1 cellular context compared by ENCODE assay signal in genomic region chr17:30450125-30451027, GRCh38.
A peak's percentile ranks its signal among the peaks of the same experiment; 100 is the strongest.
TF ChIP-seq lines count a peak whose summit lies in the region.

No MANE protein-coding gene starts in this region.

TF ChIP-seq in HepG2, 621 proteins besides CTCF, POLR2A, EP300 and RAD21 (continued from another document and continues in another):
- TF ChIP-seq FOXP4 (CRISPR knock-in tag; IDR thresholded peaks at IDR 0.05), result peak; percentile 98
- TF ChIP-seq SIX1 (CRISPR knock-in tag; IDR thresholded peaks at IDR 0.05; ENCODE audit: borderline replicate concordance), result peak; percentile 72; the same call in 1 of the 2 replicates
- TF ChIP-seq MED1 (CRISPR knock-in tag; IDR thresholded peaks at IDR 0.05), result peak; percentile 89
- no peak for TF ChIP-seq ZZZ3 (CRISPR knock-in tag; IDR thresholded peaks at IDR 0.05; ENCODE audit: borderline replicate concordance)
- TF ChIP-seq RXRB (CRISPR knock-in tag; IDR thresholded peaks at IDR 0.05; ENCODE audit: borderline replicate concordance), result peak; percentile 86
- no peak for TF ChIP-seq ZNF678 (CRISPR knock-in tag; IDR thresholded peaks at IDR 0.05)
- no peak for TF ChIP-seq FUBP1 (CRISPR knock-in tag; IDR thresholded peaks at IDR 0.05; ENCODE audit: borderline replicate concordance)
- TF ChIP-seq NAIF1 (CRISPR knock-in tag; IDR thresholded peaks at IDR 0.05; ENCODE audit: borderline replicate concordance), result no peak
- TF ChIP-seq ZBTB42 (CRISPR knock-in tag; IDR thresholded peaks at IDR 0.05), result no peak
- TF ChIP-seq YEATS4 (CRISPR knock-in tag; IDR thresholded peaks at IDR 0.05; ENCODE audit: borderline replicate concordance), result peak; percentile 58; the same call in 1 of the 2 replicates
- TF ChIP-seq ARNT (IDR thresholded peaks at IDR 0.05), result no peak
- no peak for TF ChIP-seq MLLT10 (CRISPR knock-in tag; IDR thresholded peaks at IDR 0.05)
- TF ChIP-seq TRIM24 (CRISPR knock-in tag; IDR thresholded peaks at IDR 0.05), result 0 out of 2 replicates have a peak, but pooled peaks have one; percentile 62
- no peak for TF ChIP-seq ZNF83 (CRISPR knock-in tag; IDR thresholded peaks at IDR 0.05; ENCODE audit: borderline replicate concordance)
- no peak for TF ChIP-seq ZNF746 (CRISPR knock-in tag; IDR thresholded peaks at IDR 0.05)
- 0 out of 2 replicates have a peak, but pooled peaks have one; percentile 62 for TF ChIP-seq ZFP37 (CRISPR knock-in tag; IDR thresholded peaks at IDR 0.05; ENCODE audit: borderline replicate concordance)
- TF ChIP-seq SP5 (CRISPR knock-in tag; IDR thresholded peaks at IDR 0.05; ENCODE audit: borderline replicate concordance, low read depth), result peak; percentile 91
- TF ChIP-seq SMARCC2 (IDR thresholded peaks at IDR 0.05), result peak; percentile 12; the same call in 1 of the 2 replicates
- TF ChIP-seq ZNF709 (CRISPR knock-in tag; IDR thresholded peaks at IDR 0.05), result no peak
- TF ChIP-seq ZFY (CRISPR knock-in tag; IDR thresholded peaks at IDR 0.05), result 0 out of 2 replicates have a peak, but pooled peaks have one; percentile 13
- TF ChIP-seq ZNF263 (CRISPR knock-in tag; IDR thresholded peaks at IDR 0.05), result peak; percentile 54; the same call in 1 of the 2 replicates
- TF ChIP-seq ATF5 (CRISPR knock-in tag; IDR thresholded peaks at IDR 0.05; ENCODE audit: low read depth), result no peak
- peak; percentile 91 for TF ChIP-seq LCORL (IDR thresholded peaks at IDR 0.05)
- peak; percentile 96 for TF ChIP-seq LCORL (CRISPR knock-in tag; IDR thresholded peaks at IDR 0.05)
- no peak for TF ChIP-seq ZNF639 (CRISPR knock-in tag; conservative IDR thresholded peaks at IDR 0.05)
- TF ChIP-seq CBX2 (IDR thresholded peaks at IDR 0.05; ENCODE audit: low read depth, low read length), result no peak
- TF ChIP-seq CBX2 (CRISPR knock-in tag; IDR thresholded peaks at IDR 0.05; ENCODE audit: low read depth), result no peak
- TF ChIP-seq ZNF274 (CRISPR knock-in tag; IDR thresholded peaks at IDR 0.05), result no peak
- TF ChIP-seq SNAPC4 (CRISPR knock-in tag; IDR thresholded peaks at IDR 0.05), result no peak
- 0 out of 2 replicates have a peak, but pooled peaks have one; percentile 65 for TF ChIP-seq BRF2 (CRISPR knock-in tag; IDR thresholded peaks at IDR 0.05)
- 0 out of 2 replicates have a peak, but pooled peaks have one; percentile 26 for TF ChIP-seq GATAD1 (CRISPR knock-in tag; IDR thresholded peaks at IDR 0.05)
- no peak for TF ChIP-seq ZNF496 (CRISPR knock-in tag; IDR thresholded peaks at IDR 0.05; ENCODE audit: insufficient replicate concordance)
- TF ChIP-seq RNF2 (conservative IDR thresholded peaks at IDR 0.05; ENCODE audit: low read depth), result no peak
- TF ChIP-seq STAT5B (CRISPR knock-in tag; IDR thresholded peaks at IDR 0.05), result no peak
- TF ChIP-seq ZNF570 (CRISPR knock-in tag; IDR thresholded peaks at IDR 0.05; ENCODE audit: borderline replicate concordance), result no peak
- no peak for TF ChIP-seq PLSCR1 (CRISPR knock-in tag; IDR thresholded peaks at IDR 0.05; ENCODE audit: borderline replicate concordance)
- 0 out of 2 replicates have a peak, but pooled peaks have one; percentile 76 for TF ChIP-seq FOXK1 (CRISPR knock-in tag; IDR thresholded peaks at IDR 0.05; ENCODE audit: borderline replicate concordance, low read depth)
- TF ChIP-seq ATF2 (CRISPR knock-in tag; IDR thresholded peaks at IDR 0.05), result peak; percentile 77
- no peak for TF ChIP-seq ISX (CRISPR knock-in tag; conservative IDR thresholded peaks at IDR 0.05)
- TF ChIP-seq HCFC1 (IDR thresholded peaks at IDR 0.05; ENCODE audit: low read depth, low read length), result no peak
- TF ChIP-seq GATA4 (IDR thresholded peaks at IDR 0.05; ENCODE audit: borderline replicate concordance, low read depth), result no peak
- TF ChIP-seq GABPB1 (CRISPR knock-in tag; IDR thresholded peaks at IDR 0.05), result no peak; the same call in 1 of the 2 replicates
- no peak for TF ChIP-seq ZKSCAN5 (CRISPR knock-in tag; IDR thresholded peaks at IDR 0.05)
- TF ChIP-seq ZNF839 (CRISPR knock-in tag; IDR thresholded peaks at IDR 0.05; ENCODE audit: borderline replicate concordance), result no peak
- TF ChIP-seq ETV6 (CRISPR knock-in tag; conservative IDR thresholded peaks at IDR 0.05), result no peak; the same call in 1 of the 2 replicates
- peak; percentile 48; the same call in 1 of the 2 replicates for TF ChIP-seq HOXA5 (CRISPR knock-in tag; IDR thresholded peaks at IDR 0.05)
- TF ChIP-seq RCOR2 (CRISPR knock-in tag; IDR thresholded peaks at IDR 0.05), result peak; percentile 88
- TF ChIP-seq MZF1 (CRISPR knock-in tag; IDR thresholded peaks at IDR 0.05; ENCODE audit: borderline replicate concordance), result no peak
- TF ChIP-seq YEATS2 (CRISPR knock-in tag; IDR thresholded peaks at IDR 0.05; ENCODE audit: borderline replicate concordance), result no peak; the same call in 1 of the 2 replicates
- no peak for TF ChIP-seq ZNF317 (CRISPR knock-in tag; IDR thresholded peaks at IDR 0.05)
- no peak for TF ChIP-seq ZMAT5 (CRISPR knock-in tag; IDR thresholded peaks at IDR 0.05; ENCODE audit: borderline replicate concordance, low read depth)
